Comparison of ENCODE assay signal across 23 cellular contexts in the genomic region with DNA sequence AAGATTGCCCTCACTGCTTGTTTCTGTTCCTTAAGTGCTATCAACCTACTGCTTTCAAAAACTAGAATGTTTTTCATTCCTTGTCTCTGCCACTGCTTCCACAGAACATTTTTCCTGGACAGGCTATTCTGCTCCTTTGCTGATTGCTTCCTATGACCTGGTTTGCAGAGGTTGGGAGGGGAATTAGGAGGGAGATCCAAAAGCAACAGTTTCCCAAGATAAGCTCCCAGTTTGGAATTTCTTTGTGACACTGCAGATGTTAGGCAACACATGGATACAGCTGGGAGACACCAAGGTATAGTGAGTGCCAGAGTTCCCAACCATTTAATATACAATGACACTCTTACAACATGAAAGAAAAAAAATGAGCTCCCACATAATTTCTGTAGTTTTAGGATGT.
DNase-seq lines count a peak whose midpoint lies in the region; ATAC-seq and TF ChIP-seq lines count a peak whose summit lies in the region.
"Had no signal": no experiment of that assay in that cellular context is flagged by ENCODE, and none has a peak within 500 bp of the region (broad histone marks: within the 10 kb centered on the region; RNA-seq: fewer than 3 reads in every experiment).

No MANE protein-coding gene starts in this region.

- peak; percentile 85 for ATAC-seq in Right ventricle myocardium inferior
- ATAC-seq in right cardiac atrium: peak; percentile 88 to 96
- ATAC-seq in HG03571 (IDR thresholded peaks at IDR 0.05; ENCODE audit: unreplicated experiment): no peak

- intact Hi-C loops in Right ventricle myocardium inferior (cut with DNase I): no loop called here
- intact Hi-C loops in right cardiac atrium (cut with DNase I): no loop called here

- H3K27me3 ChIP-seq in right atrium auricular region: no peaks in the 10 kb centered on the region
- H3K27me3 ChIP-seq in right cardiac atrium (ENCODE audit: control insufficient read depth, insufficient read depth): no peaks in the 10 kb centered on the region

- H3K9me3 ChIP-seq in right atrium auricular region (no peaks in the 10 kb centered on the region), right cardiac atrium (ENCODE audit: control insufficient read depth, low read length) (no peaks in the 10 kb centered on the region)
- H3K9me3 ChIP-seq: HAP-1 had no signal

- no peak for TF ChIP-seq CTCF in right atrium auricular region (IDR thresholded peaks at IDR 0.05)

- H3K27ac ChIP-seq in right atrium auricular region (no peak overlapping the region), right cardiac atrium (ENCODE audit: low read length) (no peak overlapping the region)
- H3K27ac ChIP-seq: 22Rv1, GM23248, PC-9 had no signal

- H3K4me1 ChIP-seq in right atrium auricular region: no peaks in the 10 kb centered on the region
- H3K4me1 ChIP-seq in right cardiac atrium (ENCODE audit: control insufficient read depth, insufficient read depth, low read length): no peaks in the 10 kb centered on the region
- H3K4me1 ChIP-seq: HAP-1 had no signal

- DNase-seq in Right ventricle myocardium inferior (ENCODE audit: missing footprints) (no peak), right atrium auricular region (ENCODE audit: low spot score) (no peak), astrocyte of the hippocampus (ENCODE audit: low read depth, low spot score) (peak; percentile 6), right cardiac atrium (no peak), LoVo (ENCODE audit: low spot score) (no peak), NCI-H146 treated with DMSO at 0.1 percent for 48 hours (lab: John Stamatoyannopoulos, UW; ENCODE audit: unreplicated experiment) (no peak)
- DNase-seq: ACHN, Calu3, DND-41, GM23248, HFFc6, KBM-7, MM.1S, NCI-H1417, NCI-H1694 treated with DMSO at 0.1 percent for 48 hours, NCI-H2081, NCI-H2227 treated with DMSO at 0.1 percent for 48 hours, NCI-H526 treated with DMSO at 0.1 percent for 48 hours, PC-9, SHP77 had no signal

- H3K36me3 ChIP-seq in right atrium auricular region: no peaks in the 10 kb centered on the region
- H3K36me3 ChIP-seq: HAP-1 had no signal

- H3K4me3 ChIP-seq in right atrium auricular region (no peak overlapping the region), right cardiac atrium (ENCODE audit: low read length) (no peak overlapping the region)
- H3K4me3 ChIP-seq: GM23248, HAP-1, PC-9 had no signal
